Comparison of ENCODE assay signal across 21 cellular contexts in the genomic region with DNA sequence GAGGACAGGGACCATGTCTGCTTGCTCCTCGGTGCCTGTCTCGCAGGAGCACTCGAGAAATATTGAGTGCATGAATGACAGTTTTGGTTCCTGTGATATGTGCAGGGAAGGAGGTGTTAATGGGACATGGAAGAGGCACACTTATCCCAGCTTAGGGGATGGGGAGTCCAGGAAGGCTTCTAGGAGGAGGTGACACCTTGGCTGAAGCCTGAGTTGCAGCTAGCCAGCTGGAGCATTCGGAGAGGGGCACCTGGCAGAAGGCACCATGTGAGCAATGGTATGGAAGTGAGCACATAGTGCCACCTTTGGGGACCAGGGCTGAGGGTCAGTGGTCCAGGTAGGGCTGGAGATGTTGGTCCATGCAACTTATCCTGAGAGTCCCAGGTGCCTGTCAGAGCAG. TPM values are rescaled to one million over a fixed set of nuclear protein-coding genes. Genes with fewer than 3 reads are reported as not detected.
DNase-seq lines count a peak whose midpoint lies in the region; ATAC-seq, FAIRE-seq and TF ChIP-seq lines count a peak whose summit lies in the region.
"Had no signal": no experiment of that assay in that cellular context is flagged by ENCODE, and none has a peak within 500 bp of the region (broad histone marks: within the 10 kb centered on the region; RNA-seq: fewer than 3 reads in every experiment).

No MANE protein-coding gene starts in this region.

- DNase-seq in A549 (ENCODE audit: low read depth in 1 of 2, low spot score in 1 of 2) (no peak), Caco-2 (no peak), neural crest cell (ENCODE audit: low read depth, low spot score) (no peak), urothelium cell line (ENCODE audit: low spot score) (no peak), GDM1 (lab: John Stamatoyannopoulos, UW) (no peak)
- no peak for DNase-seq in naive thymus-derived CD4-positive, alpha-beta T cell
- DNase-seq: AML-193; CD4-positive, alpha-beta T cell; DMS153; DMS79; GF-D8; GM23248; HCEC 1CT had no signal

- BruUV-seq in Caco-2 (replicated peaks; lab: Mats Ljungman, UMichigan), result no TSS peak

- H3K4me3 Mint-ChIP-seq in Caco-2 (ENCODE audit: unreplicated experiment), result no peak overlapping the region
- H3K4me3 Mint-ChIP-seq in neural crest cell, result no peak overlapping the region
- no peak overlapping the region for H3K4me3 Mint-ChIP-seq in naive thymus-derived CD4-positive, alpha-beta T cell
- H3K4me3 Mint-ChIP-seq: CD4-positive, alpha-beta T cell had no signal

- TF ChIP-seq EP300 in A549 (IDR thresholded peaks at IDR 0.05), result no peak

- H3K27me3 Mint-ChIP-seq in Caco-2 (ENCODE audit: insufficient read depth, unreplicated experiment) (no peaks in the 10 kb centered on the region), neural crest cell (ENCODE audit: low read depth) (peaks cover 11% of the 10 kb centered on the region)
- H3K27me3 Mint-ChIP-seq in naive thymus-derived CD4-positive, alpha-beta T cell, result peaks cover 0 to 6% (median 0%) of the 10 kb centered on the region in 5 donors
- H3K27me3 Mint-ChIP-seq: CD4-positive, alpha-beta T cell had no signal

- no peak for TF ChIP-seq RAD21 in A549 (conservative IDR thresholded peaks at IDR 0.05 in 1 of 2, IDR thresholded peaks at IDR 0.05 in 1 of 2)

- H3K36me3 Mint-ChIP-seq in Caco-2 (ENCODE audit: insufficient read depth, unreplicated experiment) (no peaks in the 10 kb centered on the region), neural crest cell (ENCODE audit: low read depth) (no peaks in the 10 kb centered on the region)
- H3K36me3 Mint-ChIP-seq in naive thymus-derived CD4-positive, alpha-beta T cell, result no peaks in the 10 kb centered on the region

- no peaks in the 10 kb centered on the region for H3K36me3 ChIP-seq in Caco-2 (ENCODE audit: control insufficient read depth, insufficient read depth, low read length)
- no peaks in the 10 kb centered on the region for H3K36me3 ChIP-seq in naive thymus-derived CD4-positive, alpha-beta T cell (ENCODE audit: control insufficient read depth in 2 of 3, insufficient read depth in 3 of 3, low read length in 3 of 3)

- H3K27ac Mint-ChIP-seq in Caco-2 (ENCODE audit: unreplicated experiment) (peak overlapping the region; percentile 7), neural crest cell (ENCODE audit: unreplicated experiment) (peak overlapping the region; percentile 29)
- no peak overlapping the region for H3K27ac Mint-ChIP-seq in naive thymus-derived CD4-positive, alpha-beta T cell
- H3K27ac Mint-ChIP-seq: CD4-positive, alpha-beta T cell had no signal

- TF ChIP-seq CTCF in A549 (IDR thresholded peaks at IDR 0.05), result no peak
- TF ChIP-seq CTCF in Caco-2 (IDR thresholded peaks at IDR 0.05; ENCODE audit: insufficient read depth in 1 of 2, low read depth in 1 of 2, low read length in 1 of 2, severe bottlenecking in 1 of 2, unreplicated experiment in 1 of 2), result no peak
- no peak for TF ChIP-seq CTCF in neural crest cell (conservative IDR thresholded peaks at IDR 0.05)

- WGBS in A549 (ENCODE audit: missing lambda C conversion rate), result 49% methylated on average over 4 of the region's 4 CpGs

- POLR2A ChIA-PET in A549 (lab: Yijun Ruan, JAX) (no interaction called here), Caco-2 (lab: Charles Lee) (no interaction called here)
- POLR2A ChIA-PET in naive thymus-derived CD4-positive, alpha-beta T cell (lab: Charles Lee), result no interaction called here

- no peak for FAIRE-seq in A549 (lab: Jason Lieb, UNC)
- peak; percentile 98 for FAIRE-seq in urothelium cell line (lab: Jason Lieb, UNC)
- FAIRE-seq: A204.1, GM19239, H54 had no signal

- H3K4me2 ChIP-seq in A549, result no peak overlapping the region

- H3K4me1 ChIP-seq in A549 (peaks cover 14% of the 10 kb centered on the region), Caco-2 (peaks cover 16% of the 10 kb centered on the region)
- no peaks in the 10 kb centered on the region for H3K4me1 ChIP-seq in naive thymus-derived CD4-positive, alpha-beta T cell (ENCODE audit: control insufficient read depth in 2 of 2, insufficient read depth in 2 of 2, low read length in 2 of 2)

- no peaks in the 10 kb centered on the region for H3K27me3 ChIP-seq in Caco-2 (replicated peaks; ENCODE audit: control insufficient read depth, insufficient read depth, low read length)
- H3K27me3 ChIP-seq in naive thymus-derived CD4-positive, alpha-beta T cell (ENCODE audit: control insufficient read depth in 2 of 2, insufficient read depth in 2 of 2, low read length in 2 of 2), result no peaks in the 10 kb centered on the region

- CTCF ChIA-PET in A549 (lab: Yijun Ruan, JAX) (interaction anchor here (0.6 to 1.3 kb wide), 2 partner anchors 25 to 65 kb away, joined by 3 read pairs; no protein-coding TSS in a partner anchor), Caco-2 (lab: Charles Lee) (interaction anchor here (0.6 kb wide), 1 partner anchor 19 kb away, joined by 4 read pairs; the partner anchor contains the start of gene SGSM1)
- CTCF ChIA-PET in naive thymus-derived CD4-positive, alpha-beta T cell (lab: Charles Lee), result no interaction called here

- no peak overlapping the region for H3K4me3 ChIP-seq in A549
- H3K4me3 ChIP-seq in Caco-2 (ENCODE audit: low read depth, low read length), result no peak overlapping the region
- no peak overlapping the region for H3K4me3 ChIP-seq in naive thymus-derived CD4-positive, alpha-beta T cell (ENCODE audit: low read length)
- H3K4me3 ChIP-seq: GM23248 had no signal

- peaks cover 12% of the 10 kb centered on the region for H3K4me1 Mint-ChIP-seq in Caco-2 (ENCODE audit: low read depth, unreplicated experiment)
- H3K4me1 Mint-ChIP-seq in neural crest cell, result no peaks in the 10 kb centered on the region
- peaks cover 0 to 3% (median 0%) of the 10 kb centered on the region in 7 donors for H3K4me1 Mint-ChIP-seq in naive thymus-derived CD4-positive, alpha-beta T cell

- intact Hi-C loops in Caco-2 (cut with micrococcal nuclease; ENCODE audit: unreplicated experiment), result no loop called here
- intact Hi-C loops in naive thymus-derived CD4-positive, alpha-beta T cell (cut with micrococcal nuclease), result no loop called here

- no peak overlapping the region for H3K27ac ChIP-seq in A549
- H3K27ac ChIP-seq in naive thymus-derived CD4-positive, alpha-beta T cell (ENCODE audit: low read depth, low read length), result no peak overlapping the region
- H3K27ac ChIP-seq: C4-2B, GM23248, HL-60 had no signal

- ATAC-seq in A549, result no peak
- no peak for ATAC-seq in naive thymus-derived CD4-positive, alpha-beta T cell

- TF ChIP-seq POLR2A in A549 (IDR thresholded peaks at IDR 0.05; ENCODE audit: low read length), result no peak

- H3K9me3 ChIP-seq in A549 (no peaks in the 10 kb centered on the region), Caco-2 (no peaks in the 10 kb centered on the region)
- H3K9me3 ChIP-seq in naive thymus-derived CD4-positive, alpha-beta T cell (ENCODE audit: control insufficient read depth in 2 of 3, low read length in 3 of 3), result no peaks in the 10 kb centered on the region

- H3K9me3 Mint-ChIP-seq in Caco-2 (ENCODE audit: unreplicated experiment), result no peaks in the 10 kb centered on the region
- no peaks in the 10 kb centered on the region for H3K9me3 Mint-ChIP-seq in neural crest cell
- H3K9me3 Mint-ChIP-seq in naive thymus-derived CD4-positive, alpha-beta T cell, result no peaks in the 10 kb centered on the region
- H3K9me3 Mint-ChIP-seq: CD4-positive, alpha-beta T cell had no signal

TF ChIP-seq in A549, 52 proteins besides CTCF, POLR2A, EP300 and RAD21:
- peak; percentile 53 for TF ChIP-seq ZFP36 (IDR thresholded peaks at IDR 0.05; ENCODE audit: borderline replicate concordance, partially characterized antibody)
- no peak for TF ChIP-seq HEYL (CRISPR knock-in tag; IDR thresholded peaks at IDR 0.05)
- no peak for TF ChIP-seq NPAS2 (CRISPR knock-in tag; IDR thresholded peaks at IDR 0.05; ENCODE audit: borderline replicate concordance)
- no peak for TF ChIP-seq HOXB13 (CRISPR knock-in tag; IDR thresholded peaks at IDR 0.05; ENCODE audit: low read depth)

RNA-seq across cellular contexts. Expression of gene SGSM1, which starts 18.9 kb away (rescaled TPM):
- polyA plus RNA-seq in A549 (2011; rRNA removed), result 1.3 and 1.4 TPM in 2 replicates
- polyA plus RNA-seq in A549 (2012; cell fraction: cytosol; rRNA removed), result 0.40 and 0.41 TPM in 2 replicates
- 0.29 and 0.34 TPM in 2 replicates for polyA plus RNA-seq in A549 (2012; cell fraction: nucleus; rRNA removed)
- polyA plus RNA-seq in A549 (2017; fragmentation: RNase III; extraction: RNeasy Plus Mini Kit Qiagen cat#74134 plus additional on column Dnase treatment), result 0.17 to 0.50 TPM (median 0.47 TPM) in 3 replicates
- polyA minus RNA-seq in A549 (2011; rRNA and poly(A)+ RNA removed), result 2.0 and 2.5 TPM in 2 replicates
- total RNA-seq in Caco-2 (2022), result 5.5 and 6.1 TPM in 2 replicates
- total RNA-seq in neural crest cell, result 0.50 and 0.75 TPM in 2 replicates
- total RNA-seq in naive thymus-derived CD4-positive, alpha-beta T cell, result 1 to 10 TPM in 4 of 5 experiments, under 1 TPM in 1; 0.29 to 3.3 (median 2.9) TPM
- polyA plus RNA-seq in naive thymus-derived CD4-positive, alpha-beta T cell, result under 1 TPM; 0.43 to 0.52 TPM
- total RNA-seq: Daoy, GM23248, HT1080 had no signal
- polyA plus RNA-seq: BJ, GM23248 had no signal

RNA-seq across cellular contexts. Expression of gene PIWIL3, which starts 50.4 kb away (rescaled TPM):
- not detected in 2 replicates for polyA plus RNA-seq in A549 (2011; rRNA removed)
- not detected in 2 replicates for polyA plus RNA-seq in A549 (2012; cell fraction: cytosol; rRNA removed)
- not detected in 2 replicates for polyA plus RNA-seq in A549 (2012; cell fraction: nucleus; rRNA removed)
- not detected in 3 replicates for polyA plus RNA-seq in A549 (2017; fragmentation: RNase III; extraction: RNeasy Plus Mini Kit Qiagen cat#74134 plus additional on column Dnase treatment)
- not detected in 2 replicates for polyA minus RNA-seq in A549 (2011; rRNA and poly(A)+ RNA removed)
- total RNA-seq in Caco-2 (2022), result 0.16 and 0.45 TPM in 2 replicates
- total RNA-seq in neural crest cell, result not detected in 2 replicates
- total RNA-seq in naive thymus-derived CD4-positive, alpha-beta T cell, result not detected
- not detected for polyA plus RNA-seq in naive thymus-derived CD4-positive, alpha-beta T cell
- total RNA-seq: CD4-positive, alpha-beta T cell; Daoy; GM23248; HT1080 had no signal
- polyA plus RNA-seq: BJ, GM23248 had no signal

Comparison
In these comparisons a context has a peak if more than half of its experiments do, and no peak if none do; other contexts are left out.
1. H3K27ac Mint-ChIP-seq: peak in Caco-2 (single experiment) and neural crest cell (single experiment); none in naive thymus-derived CD4-positive, alpha-beta T cell (0 of 9).